ENCODE assay signal across 8 cellular contexts in the genomic region with DNA sequence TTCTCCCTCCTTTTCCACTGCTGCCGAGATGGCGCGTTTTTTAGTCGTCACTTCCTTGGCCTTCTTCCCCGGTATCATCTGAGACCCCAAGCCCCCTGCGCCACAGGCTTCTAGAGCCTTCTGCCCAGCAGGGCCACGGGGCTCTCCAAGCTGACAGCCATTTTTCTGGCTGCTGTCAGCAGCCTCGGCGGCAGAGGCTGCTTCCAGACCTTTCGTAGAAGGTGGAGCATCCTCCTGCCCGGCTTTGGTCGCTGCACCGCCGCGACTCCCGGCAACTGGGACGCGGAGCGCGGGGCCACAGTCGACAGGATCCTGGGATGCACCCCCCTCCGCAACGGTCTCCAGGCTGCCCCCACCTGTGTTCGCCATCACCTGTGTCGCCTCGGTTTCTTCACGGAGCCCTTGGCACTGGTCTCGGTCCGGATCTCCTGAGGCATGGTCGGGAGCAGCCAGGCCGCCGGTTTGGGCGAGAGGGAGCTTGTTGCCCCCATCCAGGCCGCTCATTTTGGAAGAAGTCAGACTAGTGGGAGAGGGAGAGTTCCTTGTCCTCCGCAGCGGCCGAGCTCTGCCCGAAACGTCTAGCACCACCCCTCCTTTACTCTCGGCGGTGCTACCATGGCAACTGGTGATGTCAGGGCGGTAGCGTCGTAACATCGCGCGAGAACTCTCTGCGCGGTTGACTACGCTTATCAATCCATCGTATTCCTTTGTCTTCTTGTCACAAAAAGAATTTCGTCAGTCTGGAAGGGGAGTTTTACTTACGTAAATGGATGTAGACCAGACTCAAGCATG. TPM values are rescaled to one million over a fixed set of nuclear protein-coding genes. Genes with fewer than 3 reads are reported as not detected.
DNase-seq lines count a peak whose midpoint lies in the region; ATAC-seq, FAIRE-seq and TF ChIP-seq lines count a peak whose summit lies in the region.

A gene (minus strand): TSS at position 571 of the 792 bp plus-strand sequence. CDS start 67 bp downstream, at position 504.

- RAD21 ChIA-PET in GM12878 (lab: Charles Lee; ENCODE audit: unreplicated experiment): interaction anchor here (0.6 to 2.4 kb wide), 5 partner anchors 14 to 377 kb away, joined by 3 to 11 read pairs (median 3); a partner anchor contains a TSS

- no peaks in the 10 kb centered on the region for H3K36me3 ChIP-seq in GM12878 (ENCODE audit: control insufficient read depth in 2 of 2, insufficient read depth in 2 of 2, low read length in 1 of 2)

- no peaks in the 10 kb centered on the region; the same call in 2 of the 3 replicates for H3K9me3 ChIP-seq in GM12878 (replicated peaks; ENCODE audit: control insufficient read depth, insufficient read depth, low read length)

- POLR2A ChIA-PET in GM12878 (lab: Charles Lee): interaction anchor here (0.7 to 3.1 kb wide), 7 partner anchors 15 to 317 kb away, joined by 3 to 12 read pairs (median 4); a partner anchor contains a TSS

- peaks cover 38% of the 10 kb centered on the region for H3K79me2 ChIP-seq in GM12878 (ENCODE audit: control insufficient read depth, insufficient read depth, low read length)

- WGBS in GM12878 (ENCODE audit: insufficient coverage, insufficient replicate concordance, low lambda C conversion rate, missing lambda C conversion rate): under 1% methylated on average over 53 of the region's 53 CpGs

- TF ChIP-seq CTCF in 22Rv1 (IDR thresholded peaks at IDR 0.05) (no peak), GM12878 (IDR thresholded peaks at IDR 0.05 in 2 of 3, conservative IDR thresholded peaks at IDR 0.05 in 1 of 3; ENCODE audit: control insufficient read depth in 2 of 3, extremely low read depth in 1 of 3, insufficient read depth in 1 of 3, low read depth in 3 of 3, low read length in 3 of 3) (no peak)

- DNase-seq in NCI-H2081 treated with DMSO at 0.1 percent for 48 hours (lab: John Stamatoyannopoulos, UW) (peak; percentile 77), T1000 (lab: John Stamatoyannopoulos, UW) (peak; percentile 80), GM12878 (ENCODE audit: low read depth, low spot score) (peak; percentile 87), hypothalamus (lab: John Stamatoyannopoulos, UW) (peak; percentile 47 to 96 (median 88)), retina (peak; percentile 96)

- peak within 1 kb of the TSS; percentile 92 for H3K9ac ChIP-seq in GM12878 (ENCODE audit: control insufficient read depth, insufficient read depth, low read length)

- H3K4me2 ChIP-seq in GM12878 (ENCODE audit: control insufficient read depth, insufficient read depth): peak within 1 kb of the TSS; percentile 95

- FAIRE-seq in GM12878 (lab: Jason Lieb, UNC): peak; percentile 94

- TF ChIP-seq EP300 in GM12878 (IDR thresholded peaks at IDR 0.05; ENCODE audit: borderline replicate concordance in 1 of 2, control insufficient read depth in 1 of 2, low read depth in 2 of 2, low read length in 2 of 2): no peak

- SMC1A ChIA-PET in GM12878 (lab: Charles Lee; ENCODE audit: uncharacterized antibody, unreplicated experiment): interaction anchor here (0.5 to 1.0 kb wide), 2 partner anchors 27 to 1360 kb away, joined by 3 read pairs; a partner anchor contains a TSS

- ATAC-seq in GM18519 (IDR thresholded peaks at IDR 0.05; ENCODE audit: low FRiP score, unreplicated experiment) (peak; percentile 99), HG03045 (IDR thresholded peaks at IDR 0.05; ENCODE audit: unreplicated experiment) (peak; percentile 100), GM12878 (peak; percentile 96)

- TSS peak; percentile 70 for BruUV-seq in GM12878 (replicated peaks; lab: Mats Ljungman, UMichigan)

- peak within 1 kb of the TSS; percentile 84 for H3K27ac ChIP-seq in 22Rv1
- H3K27ac ChIP-seq in GM12878 (ENCODE audit: control insufficient read depth, insufficient read depth): peak within 1 kb of the TSS; percentile 90

- H2AFZ ChIP-seq in GM12878 (ENCODE audit: control insufficient read depth, low read depth, low read length): peak within 1 kb of the TSS; percentile 99

- CTCF ChIA-PET in GM12878 (lab: Yijun Ruan, JAX): interaction anchor here (1.0 to 3.8 kb wide), 6 partner anchors 15 to 318 kb away, joined by 3 to 37 read pairs (median 8); a partner anchor contains a TSS

- no peaks in the 10 kb centered on the region for H4K20me1 ChIP-seq in GM12878 (ENCODE audit: control insufficient read depth, insufficient read depth)

- TF ChIP-seq RAD21 in GM12878 (IDR thresholded peaks at IDR 0.05; ENCODE audit: insufficient read depth, low read depth, low read length): no peak

- no peaks in the 10 kb centered on the region for H3K27me3 ChIP-seq in GM12878 (replicated peaks in 1 of 2; ENCODE audit: control insufficient read depth in 2 of 2, insufficient read depth in 2 of 2, low read length in 1 of 2)

- intact Hi-C loops in GM12878 (cut with micrococcal nuclease; ENCODE audit: unreplicated experiment): loop anchor here (10.0 kb wide), 1 partner anchor 239 kb away; no protein-coding TSS in a partner anchor

- H3K4me1 ChIP-seq in GM12878 (ENCODE audit: control insufficient read depth, insufficient read depth, low read length): peaks cover 13% of the 10 kb centered on the region

- in situ Hi-C loops in GM12878 (cut with MboI): no loop called here

- TF ChIP-seq POLR2A in GM12878 (IDR thresholded peaks at IDR 0.05; ENCODE audit: low read depth, low read length): peak; percentile 84

- H3K4me3 ChIP-seq in GM12878: peak within 1 kb of the TSS; percentile 94

TF ChIP-seq in GM12878, 131 proteins besides CTCF, POLR2A, EP300 and RAD21 (continues in another document):
- TF ChIP-seq JUNB (IDR thresholded peaks at IDR 0.05) (no peak), ZNF622 (IDR thresholded peaks at IDR 0.05) (no peak), CREB1 (IDR thresholded peaks at IDR 0.05; ENCODE audit: low read depth) (peak; percentile 97), CEBPB (IDR thresholded peaks at IDR 0.05; ENCODE audit: borderline replicate concordance in 1 of 2, low read depth in 2 of 2, low read length in 2 of 2) (peak in 1 of 2 experiments; percentile 71; a peak in 1 of 4 replicates), BHLHE40 (IDR thresholded peaks at IDR 0.05; ENCODE audit: borderline replicate concordance in 1 of 2, low read depth in 2 of 2, low read length in 1 of 2) (peak; percentile 4 to 39; a peak in 1 of 4 replicates), LARP7 (IDR thresholded peaks at IDR 0.05) (no peak), MTA3 (IDR thresholded peaks at IDR 0.05; ENCODE audit: borderline replicate concordance, low read length) (no peak), NR2C1 (IDR thresholded peaks at IDR 0.05) (no peak), IKZF1 (conservative IDR thresholded peaks at IDR 0.05) (peak; percentile 47), SIN3A (IDR thresholded peaks at IDR 0.05; ENCODE audit: low read depth, low read length) (0 out of 2 replicates have a peak, but pooled peaks have one; percentile 34), CBX5 (IDR thresholded peaks at IDR 0.05; ENCODE audit: low read depth) (no peak), RELA (IDR thresholded peaks at IDR 0.05; ENCODE audit: borderline replicate concordance, partially characterized antibody) (peak; percentile 35), CREM (IDR thresholded peaks at IDR 0.05; ENCODE audit: low read depth) (peak; percentile 97)
- TF ChIP-seq, protein P1, sequence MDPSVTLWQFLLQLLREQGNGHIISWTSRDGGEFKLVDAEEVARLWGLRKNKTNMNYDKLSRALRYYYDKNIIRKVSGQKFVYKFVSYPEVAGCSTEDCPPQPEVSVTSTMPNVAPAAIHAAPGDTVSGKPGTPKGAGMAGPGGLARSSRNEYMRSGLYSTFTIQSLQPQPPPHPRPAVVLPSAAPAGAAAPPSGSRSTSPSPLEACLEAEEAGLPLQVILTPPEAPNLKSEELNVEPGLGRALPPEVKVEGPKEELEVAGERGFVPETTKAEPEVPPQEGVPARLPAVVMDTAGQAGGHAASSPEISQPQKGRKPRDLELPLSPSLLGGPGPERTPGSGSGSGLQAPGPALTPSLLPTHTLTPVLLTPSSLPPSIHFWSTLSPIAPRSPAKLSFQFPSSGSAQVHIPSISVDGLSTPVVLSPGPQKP (IDR thresholded peaks at IDR 0.05; ENCODE audit: low read depth, low read length): no peak
- TF ChIP-seq, protein P2, sequence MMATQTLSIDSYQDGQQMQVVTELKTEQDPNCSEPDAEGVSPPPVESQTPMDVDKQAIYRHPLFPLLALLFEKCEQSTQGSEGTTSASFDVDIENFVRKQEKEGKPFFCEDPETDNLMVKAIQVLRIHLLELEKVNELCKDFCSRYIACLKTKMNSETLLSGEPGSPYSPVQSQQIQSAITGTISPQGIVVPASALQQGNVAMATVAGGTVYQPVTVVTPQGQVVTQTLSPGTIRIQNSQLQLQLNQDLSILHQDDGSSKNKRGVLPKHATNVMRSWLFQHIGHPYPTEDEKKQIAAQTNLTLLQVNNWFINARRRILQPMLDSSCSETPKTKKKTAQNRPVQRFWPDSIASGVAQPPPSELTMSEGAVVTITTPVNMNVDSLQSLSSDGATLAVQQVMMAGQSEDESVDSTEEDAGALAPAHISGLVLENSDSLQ (IDR thresholded peaks at IDR 0.05): peak; percentile 48; the same call in 1 of the 2 replicates

RNA-seq across cellular contexts. Expression of the gene that starts here (rescaled TPM):
- total RNA-seq in GM12878 (2013; cell fraction: nucleolus; rRNA removed): 22.8 and 23.2 TPM in 2 replicates
- total RNA-seq in GM12878 (2014; rRNA removed) (20.2 and 22.9 TPM in 2 replicates), GM12878 (2014; rRNA removed; fragmentation: Illumina TruSeq; extraction: Trizol) (9.2 and 9.8 TPM in 2 replicates), GM12878 (2021) (19.9 TPM in 2 replicates)
- polyA plus RNA-seq in GM12878 (2011; ENCODE audit: low read depth): 8.3 TPM
- polyA plus RNA-seq in GM12878 (2011; rRNA removed) (24.0 and 27.6 TPM in 2 replicates), GM12878 (2014; fragmentation: Illumina TruSeq; extraction: Trizol) (21.9 and 27.1 TPM in 2 replicates), GM12878 (2014; fragmentation: Nextera tagmentation; extraction: Ambion mirVana) (1 to 10 TPM; 1.5 to 2.2 TPM), GM12878 (2014; rRNA removed) (20.4 and 20.6 TPM in 2 replicates), GM12878 (2016; fragmentation: Nextera tagmentation; extraction: Ambion mirVana) (10 to 100 TPM; 18.5 to 21.0 TPM)
- 24.6 and 25.6 TPM in 2 replicates for polyA plus RNA-seq in GM12878 (2011; cell fraction: cytosol; rRNA removed)
- 27.2 and 29.9 TPM in 2 replicates for polyA plus RNA-seq in GM12878 (2011; cell fraction: nucleus; rRNA removed)
- 9.9 and 12.0 TPM in 2 replicates for polyA plus RNA-seq in GM12878 (2012)
- 25.2 and 27.4 TPM in 2 replicates for polyA minus RNA-seq in GM12878 (2011; rRNA and poly(A)+ RNA removed)
- 6.1 and 8.3 TPM in 2 replicates for polyA minus RNA-seq in GM12878 (2011; cell fraction: cytosol; rRNA and poly(A)+ RNA removed)
- 13.4 and 13.7 TPM in 2 replicates for polyA minus RNA-seq in GM12878 (2011; cell fraction: nucleus; rRNA and poly(A)+ RNA removed)

Comparison
In these comparisons a context has a peak if more than half of its experiments do, and no peak if none do; other contexts are left out.
1. Peak in every context shown above with its lines: DNase-seq, ATAC-seq, H3K4me3 ChIP-seq and H3K27ac ChIP-seq.